ENCODE assay signal across 1 cellular context in the genomic region with DNA sequence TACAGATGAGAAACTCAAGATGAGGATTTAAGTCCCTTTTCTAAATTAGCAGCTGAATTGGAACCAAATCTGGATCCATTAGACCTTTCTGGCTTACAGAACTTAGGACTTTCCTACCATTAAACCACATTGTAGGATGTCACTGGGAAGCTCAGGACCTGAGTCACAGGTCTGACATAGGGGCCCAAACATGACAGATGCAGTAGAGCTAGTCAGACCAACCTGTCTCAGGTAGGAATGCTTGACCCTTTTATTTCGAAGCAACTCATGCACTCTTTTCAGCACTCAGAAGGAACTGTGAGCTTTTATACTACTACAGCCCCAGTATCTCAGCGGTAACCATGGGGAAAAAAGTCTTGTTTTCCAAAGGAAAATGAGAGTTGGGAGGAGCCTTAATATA.
TF ChIP-seq lines count a peak whose summit lies in the region.

No MANE protein-coding gene starts in this region.

TF ChIP-seq in endothelial cell of umbilical vein, 7 proteins besides CTCF, POLR2A, EP300 and RAD21:
- TF ChIP-seq JUN (IDR thresholded peaks at IDR 0.05; ENCODE audit: borderline replicate concordance, insufficient read depth, insufficient read length, low read depth) (no peak), MYC (IDR thresholded peaks at IDR 0.05; ENCODE audit: low read depth, low read length) (no peak), EZH2 (IDR thresholded peaks at IDR 0.05; ENCODE audit: borderline replicate concordance, low read depth, low read length, severe bottlenecking) (no peak), FOS (IDR thresholded peaks at IDR 0.05; ENCODE audit: borderline replicate concordance, insufficient read depth, low read length) (no peak), GATA2 (IDR thresholded peaks at IDR 0.05; ENCODE audit: insufficient read depth, insufficient read length, low read depth, low read length) (no peak), POLR2AphosphoS5 (IDR thresholded peaks at IDR 0.05; ENCODE audit: insufficient read depth, low read depth, low read length) (no peak)
- TF ChIP-seq, protein P1, sequence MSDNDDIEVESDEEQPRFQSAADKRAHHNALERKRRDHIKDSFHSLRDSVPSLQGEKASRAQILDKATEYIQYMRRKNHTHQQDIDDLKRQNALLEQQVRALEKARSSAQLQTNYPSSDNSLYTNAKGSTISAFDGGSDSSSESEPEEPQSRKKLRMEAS (IDR thresholded peaks at IDR 0.05; ENCODE audit: insufficient read depth, insufficient read length), result no peak
